ENCODE assay signal across 27 cellular contexts in the genomic region with DNA sequence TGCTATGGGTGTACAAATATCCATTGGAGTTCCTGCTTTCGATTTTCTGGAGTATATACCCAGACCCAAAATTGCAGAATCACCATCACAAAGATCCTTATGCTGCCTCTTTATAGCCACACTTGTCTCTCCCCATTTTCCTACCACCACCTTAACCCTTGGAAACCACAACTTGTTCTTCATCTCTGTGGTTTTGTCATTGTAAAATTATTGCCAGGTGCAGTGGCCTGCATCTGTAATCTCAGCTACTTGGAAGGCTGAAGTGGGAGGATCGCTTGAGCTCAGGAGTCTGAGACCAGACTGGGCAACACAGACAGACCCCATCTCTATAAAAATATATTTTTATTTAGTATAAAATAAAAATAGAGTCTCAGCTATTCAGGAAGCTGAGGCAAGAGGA.
"Had no signal": no experiment of that assay in that cellular context is flagged by ENCODE, and none has a peak within 500 bp of the region (broad histone marks: within the 10 kb centered on the region; RNA-seq: fewer than 3 reads in every experiment).

No MANE protein-coding gene starts in this region.

- H3K4me2 ChIP-seq: smooth muscle cell had no signal

- H3K27me3 ChIP-seq: adrenal gland, ascending aorta, brain microvascular endothelial cell, sigmoid colon, upper lobe of left lung had no signal

- H3K4me1 Mint-ChIP-seq: activated T-helper 17 cell treated with anti-CD3 and anti-CD28 coated beads, Interleukin-2, amount 50 U/mL, for 72 hours had no signal

- H3K27me3 Mint-ChIP-seq: activated T-cell treated with anti-CD3 and anti-CD28 coated beads, Interleukin-2, amount 50 U/mL, for 24 hours; activated T-helper 17 cell treated with anti-CD3 and anti-CD28 coated beads, Interleukin-2, amount 50 U/mL, for 72 hours; dendritic cell treated with granulocyte-macrophage colony-stimulating factor and Interleukin-4, amounts not matched to agents 40 ng/mL and 50 ng/mL, for 4 days; naive B cell had no signal

- H3K4me3 ChIP-seq: adrenal gland, ascending aorta, heart right ventricle, mucosa of descending colon, sigmoid colon, smooth muscle cell, thoracic aorta, upper lobe of left lung had no signal

- H3K36me3 ChIP-seq: adrenal gland, ascending aorta, brain microvascular endothelial cell, heart right ventricle, sigmoid colon, thoracic aorta, upper lobe of left lung had no signal

- H3K9me3 Mint-ChIP-seq: activated T-helper 17 cell treated with anti-CD3 and anti-CD28 coated beads, Interleukin-2, amount 50 U/mL, for 72 hours had no signal

- ATAC-seq: heart right ventricle, left colon, mucosa of descending colon, WTC11 had no signal

- DNase-seq: activated CD8-positive, alpha-beta memory T cell treated with anti-CD3 and anti-CD28 coated beads, Interleukin-2, amount 50 U/mL, for 4 hours; activated naive CD4-positive, alpha-beta T cell; activated T-cell treated with anti-CD3 and anti-CD28 coated beads, Interleukin-2, amount 50 U/mL, for 24 hours; adrenal gland; brain microvascular endothelial cell; caudate nucleus; effector CD4-positive, alpha-beta T cell; erythroblast; foreskin fibroblast; heart right ventricle; left colon; mesendoderm; mucosa of descending colon; naive B cell; nucleus accumbens; stimulated activated CD4-positive, alpha-beta T cell treated with anti-CD3 and anti-CD28 coated beads, Interleukin-15, amount 100 ng/mL, for 24 hours; stimulated activated naive CD4-positive, alpha-beta T cell treated with Interleukin-2 at 50 U/mL for 16 hours; T-helper 9 cell; upper lobe of left lung had no signal

- H3K9me3 ChIP-seq: adrenal gland, ascending aorta, mucosa of descending colon, sigmoid colon, thoracic aorta, upper lobe of left lung had no signal

- H3K27ac ChIP-seq: adrenal gland, ascending aorta, brain microvascular endothelial cell, thoracic aorta, upper lobe of left lung had no signal

- H3K4me3 Mint-ChIP-seq: activated naive CD8-positive, alpha-beta T cell; activated T-cell treated with anti-CD3 and anti-CD28 coated beads, Interleukin-2, amount 50 U/mL, for 24 hours; activated T-helper 17 cell treated with anti-CD3 and anti-CD28 coated beads, Interleukin-2, amount 50 U/mL, for 72 hours; dendritic cell treated with granulocyte-macrophage colony-stimulating factor and Interleukin-4, amounts not matched to agents 40 ng/mL and 50 ng/mL, for 4 days; naive B cell; WTC11 had no signal

- H3K27ac Mint-ChIP-seq: activated naive CD8-positive, alpha-beta T cell; activated T-cell treated with anti-CD3 and anti-CD28 coated beads, Interleukin-2, amount 50 U/mL, for 24 hours; activated T-helper 17 cell treated with anti-CD3 and anti-CD28 coated beads, Interleukin-2, amount 50 U/mL, for 72 hours; dendritic cell treated with granulocyte-macrophage colony-stimulating factor and Interleukin-4, amounts not matched to agents 40 ng/mL and 50 ng/mL, for 4 days; naive B cell; WTC11 had no signal
